In genomic region chr19:15556634-15557181, GRCh38 we compare ENCODE assay signal across 12 cellular contexts. TPM values are rescaled to one million over a fixed set of nuclear protein-coding genes. Genes with fewer than 3 reads are reported as not detected.
DNase-seq lines count a peak whose midpoint lies in the region; ATAC-seq and TF ChIP-seq lines count a peak whose summit lies in the region.
"Had no signal": no experiment of that assay in that cellular context is flagged by ENCODE, and none has a peak within 500 bp of the region (broad histone marks: within the 10 kb centered on the region; RNA-seq: fewer than 3 reads in every experiment).

No MANE protein-coding gene starts in this region.

- WGBS in neuronal stem cell (ENCODE audit: extremely low coverage in 2 of 2, insufficient read length in 2 of 2, insufficient replicate concordance in 1 of 2), 2 donors, result no CpG with 5 or more reads among the region's 7 CpGs
- 2 to 4% methylated on average over 7 of the region's 7 CpGs for WGBS in thyroid gland, 2 donors

- DNase-seq in activated CD4-positive, alpha-beta T cell treated with anti-CD3 and anti-CD28 coated beads, Interleukin-2, amount 10 ng/mL, durations not matched to agents 7 days and 5 days, result no peak
- DNase-seq in activated CD4-positive, alpha-beta T cell treated with anti-CD3 and anti-CD28 coated beads, Interleukin-2, amount 50 U/mL, for 4 hours, result no peak
- peak; percentile 22 for DNase-seq in KBM-7
- DNase-seq in activated naive CD8-positive, alpha-beta T cell treated with anti-CD3 and anti-CD28 coated beads for 36 hours, result no peak
- DNase-seq in neuronal stem cell (ENCODE audit: low spot score), result no peak
- no peak for DNase-seq in ureter (ENCODE audit: low spot score)
- DNase-seq in thyroid gland, result no peak

- H3K23ac ChIP-seq in neuronal stem cell (ENCODE audit: low read depth, low read length, poor library complexity), result no peak overlapping the region

- no peaks in the 10 kb centered on the region for H3K79me1 ChIP-seq in neuronal stem cell (ENCODE audit: low read depth, low read length)

- H3K27ac Mint-ChIP-seq in activated CD4-positive, alpha-beta T cell treated with anti-CD3 and anti-CD28 coated beads, Interleukin-2, amount 10 ng/mL, durations not matched to agents 7 days and 5 days, result no peak overlapping the region
- no peak overlapping the region for H3K27ac Mint-ChIP-seq in activated naive CD8-positive, alpha-beta T cell treated with anti-CD3 and anti-CD28 coated beads for 36 hours

- peak overlapping the region; percentile 16 for H2AFZ ChIP-seq in neuronal stem cell (ENCODE audit: low read length)

- no peak overlapping the region for H3K4me2 ChIP-seq in neuronal stem cell (ENCODE audit: insufficient read depth, low read length, poor library complexity, severe bottlenecking)

- H4K91ac ChIP-seq in neuronal stem cell (ENCODE audit: low read depth, low read length, poor library complexity), result no peak overlapping the region

- H3K4me1 ChIP-seq in neuronal stem cell (ENCODE audit: control insufficient read depth in 2 of 2, insufficient read depth in 1 of 2, low read depth in 1 of 2, low read length in 2 of 2) (peaks cover 0 to 1% of the 10 kb centered on the region in 2 donors), thyroid gland (peaks cover 7 to 10% of the 10 kb centered on the region in 2 donors)

- no peak overlapping the region for H3K4me3 ChIP-seq in neuronal stem cell (ENCODE audit: low read length in 2 of 2)
- no peak overlapping the region for H3K4me3 ChIP-seq in thyroid gland (replicated peaks in 1 of 3)

- no peak overlapping the region for H2BK15ac ChIP-seq in neuronal stem cell (ENCODE audit: low read length)

- no peak overlapping the region for H3K27ac ChIP-seq in neuronal stem cell (replicated peaks; ENCODE audit: low read length)
- H3K27ac ChIP-seq in thyroid gland, result no peak overlapping the region
- H3K27ac ChIP-seq: epithelial cell of prostate had no signal

- POLR2A ChIA-PET in activated CD4-positive, alpha-beta T cell treated with anti-CD3 and anti-CD28 coated beads, Interleukin-2, amount 10 ng/mL, durations not matched to agents 7 days and 5 days (lab: Charles Lee), result interaction anchor here (1.5 kb wide), 1 partner anchor 138 kb away, joined by 11 read pairs; the partner anchor contains the start of gene AKAP8L

- no peak for ATAC-seq in HG03439 (IDR thresholded peaks at IDR 0.05; ENCODE audit: unreplicated experiment)

- CTCF ChIA-PET in activated CD4-positive, alpha-beta T cell treated with anti-CD3 and anti-CD28 coated beads, Interleukin-2, amount 10 ng/mL, durations not matched to agents 7 days and 5 days (lab: Charles Lee), result interaction anchor here (0.8 to 5.5 kb wide), 5 partner anchors 120 to 178 kb away, joined by 3 to 43 read pairs (median 4); partner anchors contain the start of genes AKAP8 and AKAP8L

- H3K4ac ChIP-seq in neuronal stem cell (ENCODE audit: low read length), result no peak overlapping the region

- H2BK5ac ChIP-seq in neuronal stem cell (ENCODE audit: low read length), result no peak overlapping the region

- H4K8ac ChIP-seq in neuronal stem cell (ENCODE audit: low read depth, low read length), result no peak overlapping the region

- H3K27me3 Mint-ChIP-seq in activated CD4-positive, alpha-beta T cell treated with anti-CD3 and anti-CD28 coated beads, Interleukin-2, amount 10 ng/mL, durations not matched to agents 7 days and 5 days, result no peaks in the 10 kb centered on the region
- H3K27me3 Mint-ChIP-seq in activated naive CD8-positive, alpha-beta T cell treated with anti-CD3 and anti-CD28 coated beads for 36 hours, result peaks cover 13% of the 10 kb centered on the region

- in situ Hi-C loops in KBM-7 (cut with MboI; ENCODE audit: low pct_unique_long_range_greater_than_20kb, low sequenced_read_pairs), result no loop called here

- no peak overlapping the region for H2BK12ac ChIP-seq in neuronal stem cell (ENCODE audit: low read length)

- H3K36me3 ChIP-seq in neuronal stem cell (replicated peaks in 1 of 2; ENCODE audit: control insufficient read depth in 2 of 2, insufficient read depth in 2 of 2, low read length in 2 of 2), result no peaks in the 10 kb centered on the region
- no peaks in the 10 kb centered on the region for H3K36me3 ChIP-seq in thyroid gland
- H3K36me3 ChIP-seq: HAP-1, thoracic aorta had no signal

- TF ChIP-seq CTCF in thyroid gland (IDR thresholded peaks at IDR 0.05), result no peak

- no peak overlapping the region for H2BK120ac ChIP-seq in neuronal stem cell (ENCODE audit: low read depth, low read length)

- intact Hi-C loops in thyroid gland (cut with DNase I), result loop anchor here (2.0 to 10.0 kb wide), 2 partner anchors 182 to 378 kb away; partner anchors contain the start of gene AKAP8

- no peaks in the 10 kb centered on the region for H3K36me3 Mint-ChIP-seq in activated CD4-positive, alpha-beta T cell treated with anti-CD3 and anti-CD28 coated beads, Interleukin-2, amount 10 ng/mL, durations not matched to agents 7 days and 5 days (ENCODE audit: low read depth)
- no peaks in the 10 kb centered on the region for H3K36me3 Mint-ChIP-seq in activated naive CD8-positive, alpha-beta T cell treated with anti-CD3 and anti-CD28 coated beads for 36 hours

- H3K27me3 ChIP-seq in neuronal stem cell (ENCODE audit: control insufficient read depth in 3 of 3, insufficient read depth in 3 of 3, low read depth in 1 of 3, low read length in 3 of 3) (peaks cover 0 to 8% (median 0%) of the 10 kb centered on the region in 3 experiments), thyroid gland (no peaks in the 10 kb centered on the region)

- no peak overlapping the region for H3K18ac ChIP-seq in neuronal stem cell (ENCODE audit: low read length)

- TF ChIP-seq POLR2A in thyroid gland (IDR thresholded peaks at IDR 0.05), result no peak

- H3K9me3 ChIP-seq in neuronal stem cell (replicated peaks in 1 of 2; ENCODE audit: control insufficient read depth in 2 of 2, insufficient read depth in 1 of 2, low read depth in 1 of 2, low read length in 2 of 2) (peaks cover 0 to 2% of the 10 kb centered on the region in 2 donors), thyroid gland (no peaks in the 10 kb centered on the region)
- H3K9me3 ChIP-seq: HAP-1, thoracic aorta had no signal

- H3K14ac ChIP-seq in neuronal stem cell (ENCODE audit: low read length), result no peak overlapping the region

- H3K4me3 Mint-ChIP-seq in activated CD4-positive, alpha-beta T cell treated with anti-CD3 and anti-CD28 coated beads, Interleukin-2, amount 10 ng/mL, durations not matched to agents 7 days and 5 days, result peak overlapping the region; percentile 71
- peak overlapping the region; percentile 81 for H3K4me3 Mint-ChIP-seq in activated naive CD8-positive, alpha-beta T cell treated with anti-CD3 and anti-CD28 coated beads for 36 hours

- H3K9me3 Mint-ChIP-seq in activated CD4-positive, alpha-beta T cell treated with anti-CD3 and anti-CD28 coated beads, Interleukin-2, amount 10 ng/mL, durations not matched to agents 7 days and 5 days, result no peaks in the 10 kb centered on the region
- no peaks in the 10 kb centered on the region for H3K9me3 Mint-ChIP-seq in activated naive CD8-positive, alpha-beta T cell treated with anti-CD3 and anti-CD28 coated beads for 36 hours

- peaks cover 28% of the 10 kb centered on the region for H3K4me1 Mint-ChIP-seq in activated CD4-positive, alpha-beta T cell treated with anti-CD3 and anti-CD28 coated beads, Interleukin-2, amount 10 ng/mL, durations not matched to agents 7 days and 5 days
- H3K4me1 Mint-ChIP-seq in activated naive CD8-positive, alpha-beta T cell treated with anti-CD3 and anti-CD28 coated beads for 36 hours, result peaks cover 22% of the 10 kb centered on the region

- H2AK5ac ChIP-seq in neuronal stem cell (ENCODE audit: low read depth, low read length), result no peak overlapping the region

- H3K9ac ChIP-seq in neuronal stem cell (ENCODE audit: low read depth, low read length, poor library complexity), result no peak overlapping the region

RNA-seq across cellular contexts. Expression of gene CYP4F22, which starts 48.4 kb away (rescaled TPM):
- total RNA-seq in activated CD4-positive, alpha-beta T cell treated with anti-CD3 and anti-CD28 coated beads, Interleukin-2, amount 10 ng/mL, durations not matched to agents 7 days and 5 days, result under 1 TPM; 0.67 to 0.87 TPM
- total RNA-seq in activated naive CD8-positive, alpha-beta T cell treated with anti-CD3 and anti-CD28 coated beads for 36 hours, result 1 to 10 TPM; 1.3 to 1.6 TPM
- 0.26 TPM for polyA plus RNA-seq in neuronal stem cell (2013, experiment 1 of 2)
- 0.19 TPM for polyA plus RNA-seq in neuronal stem cell (2013, experiment 2 of 2)
- 19.8 TPM for total RNA-seq in ureter
- total RNA-seq in thyroid gland, result under 1 TPM in 1 of 4 donors, not detected in 3; 0.11 TPM
- total RNA-seq: aorta, thoracic aorta had no signal
- polyA plus RNA-seq: aorta had no signal

RNA-seq across cellular contexts. Expression of gene CYP4F8, which starts 58.3 kb away (rescaled TPM):
- not detected for total RNA-seq in activated CD4-positive, alpha-beta T cell treated with anti-CD3 and anti-CD28 coated beads, Interleukin-2, amount 10 ng/mL, durations not matched to agents 7 days and 5 days
- total RNA-seq in activated naive CD8-positive, alpha-beta T cell treated with anti-CD3 and anti-CD28 coated beads for 36 hours, result not detected
- polyA plus RNA-seq in neuronal stem cell (2013, experiment 1 of 2), result not detected
- polyA plus RNA-seq in neuronal stem cell (2013, experiment 2 of 2), result not detected
- total RNA-seq in ureter (21.6 TPM), thyroid gland (not detected)
- total RNA-seq: aorta, thoracic aorta had no signal
- polyA plus RNA-seq: aorta had no signal

Comparison
In these comparisons a context has a peak if more than half of its experiments do, and no peak if none do; other contexts are left out.
1. RNA of gene CYP4F8, which starts 58.3 kb away (total RNA-seq): 21.6 TPM in ureter (single experiment); not detected in activated CD4-positive, alpha-beta T cell treated with anti-CD3 and anti-CD28 coated beads, Interleukin-2, amount 10 ng/mL, durations not matched to agents 7 days and 5 days, not detected in activated naive CD8-positive, alpha-beta T cell treated with anti-CD3 and anti-CD28 coated beads for 36 hours and not detected in thyroid gland; every median in the first group is over 10 times any median in the second.